15 cellular contexts compared by ENCODE assay signal in genomic region chr3:155316450-155316849, GRCh38. TPM values are rescaled to one million over a fixed set of nuclear protein-coding genes. Genes with fewer than 3 reads are reported as not detected.
DNase-seq lines count a peak whose midpoint lies in the region; ATAC-seq and TF ChIP-seq lines count a peak whose summit lies in the region.
"Had no signal": no experiment of that assay in that cellular context is flagged by ENCODE, and none has a peak within 500 bp of the region (broad histone marks: within the 10 kb centered on the region; RNA-seq: fewer than 3 reads in every experiment).

No MANE protein-coding gene starts in this region.

- intact Hi-C loops in Right ventricle myocardium superior (cut with DNase I), result loop anchor here (10.0 kb wide), 1 partner anchor 82 kb away; no protein-coding TSS in a partner anchor
- intact Hi-C loops in cardiac septum (cut with DNase I), result loop anchor here (2.0 kb wide), 1 partner anchor 84 kb away; no protein-coding TSS in a partner anchor

- no peaks in the 10 kb centered on the region for H3K36me3 ChIP-seq in parathyroid adenoma (ENCODE audit: control insufficient read depth, insufficient read depth, low read length)

- ATAC-seq in Right ventricle myocardium superior (ENCODE audit: poor library complexity) (peak; percentile 57), HG03039 (IDR thresholded peaks at IDR 0.05; ENCODE audit: unreplicated experiment) (no peak)
- ATAC-seq: A549; CD8-positive, alpha-beta T cell; GM12878 had no signal

- DNase-seq in Right ventricle myocardium superior (no peak), cardiac septum (ENCODE audit: low spot score) (no peak), NCI-H774 (lab: John Stamatoyannopoulos, UW) (peak; percentile 44), NCI-H1092 treated with DMSO at 0.1 percent for 48 hours (lab: John Stamatoyannopoulos, UW) (no peak)
- DNase-seq: CD8-positive, alpha-beta T cell; COR-L47; DMS79; HFFc6 had no signal

- H2AFZ ChIP-seq in parathyroid adenoma, result peak overlapping the region; percentile 48

- no peaks in the 10 kb centered on the region for H3K9me3 ChIP-seq in parathyroid adenoma (ENCODE audit: control insufficient read depth, low read length)
- H3K9me3 ChIP-seq: A549 had no signal

- no peak overlapping the region for H3K4me3 ChIP-seq in parathyroid adenoma (ENCODE audit: low read depth, low read length)
- H3K4me3 ChIP-seq: A549, GM12878 had no signal

- no peaks in the 10 kb centered on the region for H3K79me2 ChIP-seq in parathyroid adenoma

- H3K27ac ChIP-seq in parathyroid adenoma, result no peak overlapping the region
- H3K27ac ChIP-seq: A549, HL-60 had no signal

- no peak overlapping the region for H3K4me2 ChIP-seq in parathyroid adenoma (ENCODE audit: low read length)
- H3K4me2 ChIP-seq: A549 had no signal

- H3K4me1 ChIP-seq in parathyroid adenoma, result no peaks in the 10 kb centered on the region
- H3K4me1 ChIP-seq: A549 had no signal

- no peak overlapping the region for H3K9ac ChIP-seq in parathyroid adenoma

- H3K27me3 ChIP-seq in parathyroid adenoma (ENCODE audit: control insufficient read depth, insufficient read depth, low read length), result no peaks in the 10 kb centered on the region

- TF ChIP-seq CTCF in parathyroid adenoma (IDR thresholded peaks at IDR 0.05), result no peak

RNA-seq across cellular contexts. Expression of gene STRIT1, which starts 23.0 kb away (rescaled TPM):
- total RNA-seq in Right ventricle myocardium superior (not detected), cardiac septum (4.8 TPM)
- total RNA-seq: CD8-positive, alpha-beta T cell; G401; GM12878; H4; HFFc6 had no signal
